8 cellular contexts compared by ENCODE assay signal in the genomic region with DNA sequence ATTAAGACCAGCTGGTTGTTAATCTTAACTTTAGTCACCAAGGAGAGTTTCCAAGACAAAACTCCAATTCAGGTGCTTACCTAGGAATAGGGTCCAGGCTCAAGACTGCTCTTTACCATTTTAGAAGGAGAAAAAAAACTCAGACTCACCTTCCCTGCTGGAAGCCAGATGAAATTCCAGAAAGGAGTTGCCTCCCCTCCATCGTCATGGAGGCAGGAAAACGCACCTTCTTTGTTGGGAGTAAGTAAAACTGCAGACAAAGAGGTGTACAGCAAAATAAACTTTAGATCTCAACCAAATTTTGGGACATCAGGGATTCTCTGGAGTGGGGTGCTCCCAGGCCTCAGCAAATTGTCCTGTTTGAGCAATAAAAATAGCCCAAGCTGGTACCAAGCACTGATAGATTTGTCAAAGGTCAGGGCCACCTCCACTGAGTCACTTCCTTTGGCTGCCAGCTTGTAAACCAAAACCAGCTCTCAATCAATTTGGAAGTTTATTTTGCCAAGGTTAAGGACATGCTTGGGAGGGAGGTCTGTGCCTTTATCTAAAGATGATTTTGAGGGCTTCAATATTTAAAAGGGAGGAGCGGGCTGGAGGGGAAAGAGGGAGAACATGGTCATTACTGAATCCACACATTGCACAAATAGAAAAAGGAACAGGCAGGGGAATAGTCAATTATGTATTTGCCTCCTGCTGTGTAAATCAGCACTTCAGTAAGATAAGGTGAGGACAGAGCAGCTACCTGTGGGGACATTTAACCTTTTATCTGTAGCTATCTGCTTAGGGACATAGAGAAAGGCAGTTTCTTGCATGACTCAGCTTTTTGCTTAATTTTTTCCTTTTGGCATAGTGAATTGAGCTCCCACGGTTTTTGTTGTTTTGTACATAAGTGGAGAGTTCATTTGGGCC. TPM values are rescaled to one million over a fixed set of nuclear protein-coding genes. Genes with fewer than 3 reads are reported as not detected.
A peak's percentile ranks its signal among the peaks of the same experiment; 100 is the strongest.
DNase-seq lines count a peak whose midpoint lies in the region; ATAC-seq, FAIRE-seq and TF ChIP-seq lines count a peak whose summit lies in the region.

No MANE protein-coding gene starts in this region.

- FAIRE-seq in astrocyte (lab: Jason Lieb, UNC): no peak

- H3K9me3 Mint-ChIP-seq in CD8-positive, alpha-beta T cell: no peaks in the 10 kb centered on the region
- H3K9me3 Mint-ChIP-seq in astrocyte (ENCODE audit: unreplicated experiment): no peaks in the 10 kb centered on the region

- H3K4me2 ChIP-seq in astrocyte (ENCODE audit: low read length): peak overlapping the region; percentile 99

- no peaks in the 10 kb centered on the region for H3K36me3 ChIP-seq in CD8-positive, alpha-beta T cell (ENCODE audit: insufficient read depth, low read length)
- H3K36me3 ChIP-seq in astrocyte (ENCODE audit: insufficient read depth, low read length) (no peaks in the 10 kb centered on the region), tibial artery (no peaks in the 10 kb centered on the region)

- H3K4me1 Mint-ChIP-seq in CD8-positive, alpha-beta T cell (ENCODE audit: low read depth): peaks cover 41% of the 10 kb centered on the region
- H3K4me1 Mint-ChIP-seq in astrocyte (ENCODE audit: low read depth, unreplicated experiment): peaks cover 22% of the 10 kb centered on the region

- H3K4me3 Mint-ChIP-seq in CD8-positive, alpha-beta T cell: peak overlapping the region; percentile 96
- H3K4me3 Mint-ChIP-seq in astrocyte (ENCODE audit: unreplicated experiment): peak overlapping the region; percentile 83

- DNase-seq in CD8-positive, alpha-beta T cell: no peak
- DNase-seq in M059J (ENCODE audit: low read depth) (peak; percentile 77), astrocyte (ENCODE audit: low read depth) (no peak), left lobe of liver (ENCODE audit: low spot score) (peak; percentile 74), tibial artery (no peak), HUDEP-2 (lab: John Stamatoyannopoulos, UW; ENCODE audit: unreplicated experiment in 76 of 76) (no peak)
- no peak for DNase-seq in effector CD8-positive, alpha-beta T cell (lab: John Stamatoyannopoulos, UW)

- H3K4me3 ChIP-seq in CD8-positive, alpha-beta T cell (ENCODE audit: low read depth, low read length): no peak overlapping the region
- peak overlapping the region; percentile 82 for H3K4me3 ChIP-seq in astrocyte (ENCODE audit: insufficient read depth, low read depth, low read length)
- peak overlapping the region; percentile 69 to 83 for H3K4me3 ChIP-seq in tibial artery

- POLR2A ChIA-PET in CD8-positive, alpha-beta T cell (lab: Charles Lee): interaction anchor here (1.0 to 1.6 kb wide), 2 partner anchors 13 to 125 kb away, joined by 5 to 6 read pairs; no protein-coding TSS in a partner anchor

- TF ChIP-seq CTCF in CD8-positive, alpha-beta T cell (IDR thresholded peaks at IDR 0.05): no peak
- TF ChIP-seq CTCF in astrocyte (IDR thresholded peaks at IDR 0.05; ENCODE audit: insufficient read depth, low read depth, low read length) (no peak), tibial artery (IDR thresholded peaks at IDR 0.05) (no peak)

- no peaks in the 10 kb centered on the region for H3K27me3 ChIP-seq in CD8-positive, alpha-beta T cell (ENCODE audit: insufficient read depth, low read length)
- peaks cover 3% of the 10 kb centered on the region for H3K27me3 ChIP-seq in astrocyte (ENCODE audit: insufficient read depth, low read length)
- no peaks in the 10 kb centered on the region for H3K27me3 ChIP-seq in tibial artery

- no peak overlapping the region for H2AFZ ChIP-seq in astrocyte (ENCODE audit: low read depth, low read length)

- no peaks in the 10 kb centered on the region for H3K9me3 ChIP-seq in CD8-positive, alpha-beta T cell (ENCODE audit: low read length)
- H3K9me3 ChIP-seq in astrocyte (ENCODE audit: insufficient read depth, low read depth, low read length): no peaks in the 10 kb centered on the region
- H3K9me3 ChIP-seq in tibial artery: no peaks in the 10 kb centered on the region

- H4K20me1 ChIP-seq in astrocyte (ENCODE audit: insufficient read depth, low read length): no peaks in the 10 kb centered on the region

- ATAC-seq in CD8-positive, alpha-beta T cell: no peak
- ATAC-seq in left lobe of liver (no peak), HG03521 (IDR thresholded peaks at IDR 0.05; ENCODE audit: unreplicated experiment) (no peak)

- H3K79me2 ChIP-seq in astrocyte (ENCODE audit: insufficient read depth, low read length): no peaks in the 10 kb centered on the region

- CTCF ChIA-PET in CD8-positive, alpha-beta T cell (lab: Charles Lee): interaction anchor here (1.5 to 2.1 kb wide), 3 partner anchors 13 to 120 kb away, joined by 6 to 12 read pairs (median 7); no protein-coding TSS in a partner anchor

- H3K27me3 Mint-ChIP-seq in CD8-positive, alpha-beta T cell (ENCODE audit: low read depth): no peaks in the 10 kb centered on the region
- H3K27me3 Mint-ChIP-seq in astrocyte (ENCODE audit: low read depth, unreplicated experiment): no peaks in the 10 kb centered on the region

- H3K4me1 ChIP-seq in CD8-positive, alpha-beta T cell (ENCODE audit: insufficient read depth, low read length): peaks cover 21% of the 10 kb centered on the region
- peaks cover 21% of the 10 kb centered on the region for H3K4me1 ChIP-seq in astrocyte (ENCODE audit: insufficient read depth, low read length)
- H3K4me1 ChIP-seq in tibial artery: peaks cover 0 to 52% (median 39%) of the 10 kb centered on the region in 4 donors

- intact Hi-C loops in CD8-positive, alpha-beta T cell (cut with DNase I, micrococcal nuclease): loop anchor here (1.0 to 5.0 kb wide), 6 partner anchors 75 to 285 kb away; partner anchors contain the start of genes B9D1 (in 1 of the 2), MAPK7 (in 1 of the 2) and ULK2 (in 1 of the 2)
- intact Hi-C loops in tibial artery (cut with DNase I; ENCODE audit: low total_unique reads): loop anchor here (5.0 to 10.0 kb wide), 2 partner anchors 72 to 135 kb away; no protein-coding TSS in a partner anchor

- no peak overlapping the region for H3K27ac ChIP-seq in CD8-positive, alpha-beta T cell (ENCODE audit: low read depth, low read length)
- H3K27ac ChIP-seq in astrocyte (ENCODE audit: low read depth, low read length) (no peak overlapping the region), tibial artery (peak overlapping the region; percentile 90 to 99)

- H3K27ac Mint-ChIP-seq in CD8-positive, alpha-beta T cell: peak overlapping the region; percentile 96
- H3K27ac Mint-ChIP-seq in astrocyte (ENCODE audit: unreplicated experiment): no peak overlapping the region

- H3K9ac ChIP-seq in astrocyte (ENCODE audit: low read length): peak overlapping the region; percentile 84

- peaks cover 9% of the 10 kb centered on the region for H3K36me3 Mint-ChIP-seq in CD8-positive, alpha-beta T cell
- H3K36me3 Mint-ChIP-seq in astrocyte (ENCODE audit: low read depth, unreplicated experiment): no peaks in the 10 kb centered on the region

RNA-seq across cellular contexts. Expression of gene ALDH3A2, which starts 1.5 kb away (rescaled TPM):
- 10 to 100 TPM; 14.9 to 16.6 TPM for total RNA-seq in CD8-positive, alpha-beta T cell
- total RNA-seq in M059J (2014; rRNA removed; shearing (Covaris generic)): 62.5 and 81.8 TPM in 2 replicates
- total RNA-seq in astrocyte: 11.1 and 13.8 TPM in 2 replicates
- 154 TPM for total RNA-seq in left lobe of liver

Comparison
In these comparisons a context has a peak if more than half of its experiments do, and no peak if none do; other contexts are left out.
1. DNase-seq: peak in M059J (single experiment) and left lobe of liver (single experiment); none in CD8-positive, alpha-beta T cell (0 of 7), astrocyte (single experiment), tibial artery (0 of 2), HUDEP-2 (0 of 76) and effector CD8-positive, alpha-beta T cell (single experiment).
2. H3K27ac ChIP-seq: peak in tibial artery (2 of 2); none in CD8-positive, alpha-beta T cell (single experiment) and astrocyte (single experiment).